ENCODE assay signal across 20 cellular contexts in the genomic region with DNA sequence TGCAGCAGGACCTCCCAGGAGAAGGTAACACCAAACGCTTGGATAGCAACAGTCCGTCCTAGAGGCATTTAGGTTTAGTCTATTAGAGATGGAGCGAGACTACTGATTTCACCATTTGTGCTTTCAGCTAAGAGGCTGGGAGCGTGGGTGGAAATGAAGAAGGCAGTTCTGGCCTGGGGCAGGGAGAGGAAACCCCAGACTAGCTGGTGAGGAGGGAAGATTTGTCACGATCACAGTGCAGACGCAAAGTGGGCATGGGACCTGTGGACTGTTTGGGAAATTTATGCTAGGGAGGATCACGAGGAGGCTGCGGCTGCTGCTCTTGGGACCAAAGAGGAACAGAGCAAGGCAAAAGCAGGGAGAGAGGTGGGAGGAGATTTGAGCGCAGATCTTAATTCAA.
"Had no signal": no experiment of that assay in that cellular context is flagged by ENCODE, and none has a peak within 500 bp of the region (broad histone marks: within the 10 kb centered on the region; RNA-seq: fewer than 3 reads in every experiment).

No MANE protein-coding gene starts in this region.

- ATAC-seq: activated T-helper 17 cell treated with anti-CD3 and anti-CD28 coated beads, Interleukin-2, amount 50 U/mL, for 72 hours; gastroesophageal sphincter; left lung; natural killer cell; stimulated activated memory B cell treated with anti-CD40 and anti-IgM and Interleukin-4, amounts not matched to agents 10 μg/mL and 1 μg/mL and 100 μg/mL, for 72 hours had no signal

- H3K27me3 Mint-ChIP-seq: activated T-helper 17 cell treated with anti-CD3 and anti-CD28 coated beads, Interleukin-2, amount 50 U/mL, for 72 hours; stimulated activated memory B cell treated with anti-CD40 and anti-IgM and Interleukin-4, amounts not matched to agents 10 μg/mL and 1 μg/mL and 100 μg/mL, for 72 hours had no signal

- DNase-seq: activated CD4-positive, alpha-beta T cell treated with anti-CD3 and anti-CD28 coated beads, Interleukin-2, amount 50 U/mL, for 4 hours; activated CD4-positive, CD25-positive, alpha-beta regulatory T cell; activated naive CD4-positive, alpha-beta T cell treated with anti-CD3 and anti-CD28 coated beads for 36 hours; adrenal gland; central memory CD4-positive, alpha-beta T cell; kidney; left lung; natural killer cell; nucleus accumbens; SJCRH30; stimulated activated CD4-positive, alpha-beta T cell treated with anti-CD3 and anti-CD28 coated beads, Interleukin-2, amount 100 ng/mL, for 48 hours; substantia nigra; SW 1271; transverse colon had no signal

- H3K27ac ChIP-seq: adrenal gland, coronary artery, gastroesophageal sphincter, hepatocyte, left lung, right atrium auricular region, SJCRH30, transverse colon had no signal

- H3K9me3 ChIP-seq: adrenal gland, gastroesophageal sphincter, left lung, right atrium auricular region, SJCRH30, transverse colon had no signal

- H3K36me3 ChIP-seq: right atrium auricular region, transverse colon had no signal

- H3K27ac Mint-ChIP-seq: activated naive CD4-positive, alpha-beta T cell treated with anti-CD3 and anti-CD28 coated beads for 36 hours; activated T-helper 17 cell treated with anti-CD3 and anti-CD28 coated beads, Interleukin-2, amount 50 U/mL, for 72 hours; natural killer cell; stimulated activated memory B cell treated with anti-CD40 and anti-IgM and Interleukin-4, amounts not matched to agents 10 μg/mL and 1 μg/mL and 100 μg/mL, for 72 hours had no signal

- H3K4me3 Mint-ChIP-seq: activated naive CD4-positive, alpha-beta T cell treated with anti-CD3 and anti-CD28 coated beads for 36 hours; activated T-helper 17 cell treated with anti-CD3 and anti-CD28 coated beads, Interleukin-2, amount 50 U/mL, for 72 hours; natural killer cell; stimulated activated memory B cell treated with anti-CD40 and anti-IgM and Interleukin-4, amounts not matched to agents 10 μg/mL and 1 μg/mL and 100 μg/mL, for 72 hours had no signal

- H3K27me3 ChIP-seq: adrenal gland, gastroesophageal sphincter, hepatocyte, left lung, right atrium auricular region, SJCRH30, transverse colon had no signal

- H3K4me3 ChIP-seq: adrenal gland, coronary artery, gastroesophageal sphincter, hepatocyte, left lung, right atrium auricular region, SJCRH30, transverse colon had no signal

- H3K4me1 ChIP-seq: adrenal gland, gastroesophageal sphincter, left lung, right atrium auricular region, SJCRH30, transverse colon had no signal

- H3K4me1 Mint-ChIP-seq: stimulated activated memory B cell treated with anti-CD40 and anti-IgM and Interleukin-4, amounts not matched to agents 10 μg/mL and 1 μg/mL and 100 μg/mL, for 72 hours had no signal
